In the genomic region with DNA sequence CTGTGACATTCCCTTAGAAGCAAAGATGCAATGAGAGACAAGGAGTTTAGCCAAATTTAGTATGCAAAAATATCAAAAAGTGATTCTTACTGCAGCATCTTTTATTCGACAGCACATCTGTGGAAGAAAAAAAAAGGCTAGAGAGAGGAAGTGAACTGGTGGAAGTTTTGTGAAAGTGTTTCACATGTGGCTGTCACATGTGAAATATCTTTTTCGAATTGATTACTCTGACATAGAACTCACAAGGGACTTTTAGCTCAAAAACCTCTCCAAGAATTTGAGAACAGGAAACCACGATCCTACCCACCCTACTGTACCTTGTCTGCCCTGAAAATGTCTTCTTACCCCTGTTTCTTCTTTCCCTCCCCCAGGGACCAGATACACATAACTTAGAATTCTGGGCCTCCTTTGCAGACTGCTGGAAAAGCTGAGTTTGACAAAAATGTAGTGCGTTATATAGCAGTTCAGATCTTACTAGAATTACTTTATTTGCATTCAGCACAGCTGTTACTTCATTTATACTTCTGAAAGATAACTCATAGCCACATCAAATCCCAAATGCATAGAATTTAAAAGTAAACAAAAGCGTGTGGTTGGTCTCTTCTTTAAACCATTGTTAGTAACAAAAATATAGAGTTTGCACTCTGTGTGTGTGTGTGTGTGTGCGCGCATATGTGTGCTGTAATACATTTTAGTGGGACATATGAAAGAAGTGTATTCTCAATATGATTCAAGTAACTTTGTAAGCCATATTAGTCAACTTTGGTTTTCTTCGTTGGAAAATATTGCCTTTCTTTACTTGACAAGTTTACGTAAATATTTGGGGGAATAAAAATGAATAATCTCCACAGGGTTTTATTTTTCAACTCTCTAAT, we compare ENCODE assay signal across 11 cellular contexts.
DNase-seq lines count a peak whose midpoint lies in the region; ATAC-seq and TF ChIP-seq lines count a peak whose summit lies in the region.
"Had no signal": no experiment of that assay in that cellular context is flagged by ENCODE, and none has a peak within 500 bp of the region (broad histone marks: within the 10 kb centered on the region; RNA-seq: fewer than 3 reads in every experiment).

No MANE protein-coding gene starts in this region.

- no peak for TF ChIP-seq CTCF in adrenal gland (IDR thresholded peaks at IDR 0.05)
- no peak for TF ChIP-seq CTCF in suprapubic skin (IDR thresholded peaks at IDR 0.05)

- no peak for DNase-seq in adrenal gland
- DNase-seq in suprapubic skin (ENCODE audit: low spot score in 2 of 2): no peak
- no peak for DNase-seq in effector CD4-positive, alpha-beta T cell
- DNase-seq in foreskin melanocyte: no peak
- DNase-seq: DMS 273 treated with DMSO at 0.1 percent for 48 hours, NCI-H2227 treated with DMSO at 0.1 percent for 48 hours, Right ventricle myocardium superior had no signal

- H3K9me3 ChIP-seq in adrenal gland (replicated peaks in 1 of 3): no peaks in the 10 kb centered on the region
- no peaks in the 10 kb centered on the region for H3K9me3 ChIP-seq in suprapubic skin

- H3K27ac ChIP-seq in layer of hippocampus (ENCODE audit: low read depth, low read length) (peak overlapping the region; percentile 53), adrenal gland (no peak overlapping the region), suprapubic skin (no peak overlapping the region)

- intact Hi-C loops in adrenal gland (cut with DNase I): no loop called here

- no peak overlapping the region for H3K4me3 ChIP-seq in adrenal gland
- no peak overlapping the region for H3K4me3 ChIP-seq in suprapubic skin

- ATAC-seq in GM18870 (IDR thresholded peaks at IDR 0.05; ENCODE audit: unreplicated experiment) (peak; percentile 63), GM21723 (IDR thresholded peaks at IDR 0.05; ENCODE audit: unreplicated experiment) (peak; percentile 84), HG03432 (IDR thresholded peaks at IDR 0.05; ENCODE audit: unreplicated experiment) (peak; percentile 83)

- H3K36me3 ChIP-seq in adrenal gland (replicated peaks in 1 of 2): no peaks in the 10 kb centered on the region
- no peaks in the 10 kb centered on the region for H3K36me3 ChIP-seq in suprapubic skin

- WGBS in adrenal gland, 4 donors: 81 to 84% (median 84%) methylated on average over 9 of the region's 9 CpGs
- 75% methylated on average over 9 of the region's 9 CpGs for WGBS in suprapubic skin

- H3K4me1 ChIP-seq in adrenal gland (replicated peaks in 1 of 2) (no peaks in the 10 kb centered on the region), suprapubic skin (no peaks in the 10 kb centered on the region)

- H3K27me3 ChIP-seq in layer of hippocampus (ENCODE audit: control insufficient read depth, insufficient read depth, low read length): no peaks in the 10 kb centered on the region
- H3K27me3 ChIP-seq in adrenal gland: no peaks in the 10 kb centered on the region
- no peaks in the 10 kb centered on the region for H3K27me3 ChIP-seq in suprapubic skin

- no peak for TF ChIP-seq EP300 in suprapubic skin (IDR thresholded peaks at IDR 0.05)

- no peak for TF ChIP-seq POLR2A in adrenal gland (IDR thresholded peaks at IDR 0.05)
- TF ChIP-seq POLR2A in suprapubic skin (IDR thresholded peaks at IDR 0.05): no peak
